In genomic region chr5:87300744-87301143, GRCh38 we compare ENCODE assay signal across 9 cellular contexts. TPM values are rescaled to one million over a fixed set of nuclear protein-coding genes. Genes with fewer than 3 reads are reported as not detected.
DNase-seq lines count a peak whose midpoint lies in the region; ATAC-seq and TF ChIP-seq lines count a peak whose summit lies in the region.
"Had no signal": no experiment of that assay in that cellular context is flagged by ENCODE, and none has a peak within 500 bp of the region (broad histone marks: within the 10 kb centered on the region; RNA-seq: fewer than 3 reads in every experiment).

No MANE protein-coding gene starts in this region.

- peaks cover 13% of the 10 kb centered on the region for H3K36me3 ChIP-seq in neural progenitor cell

- peaks cover 15% of the 10 kb centered on the region for H3K9me3 Mint-ChIP-seq in neural progenitor cell

- H3K27me3 Mint-ChIP-seq in neural progenitor cell (ENCODE audit: insufficient read depth, low read depth) = peaks cover 2% of the 10 kb centered on the region

- H2AFZ ChIP-seq in neural progenitor cell (replicated peaks) = no peak overlapping the region

- H4K20me1 ChIP-seq in neural progenitor cell (ENCODE audit: low read depth) = peaks cover 3% of the 10 kb centered on the region

- H3K27me3 ChIP-seq in neural progenitor cell = no peaks in the 10 kb centered on the region

- H3K4me2 ChIP-seq in neural progenitor cell = no peak overlapping the region

- no peak overlapping the region for H3K27ac Mint-ChIP-seq in neural progenitor cell

- H3K79me2 ChIP-seq in neural progenitor cell (ENCODE audit: low read depth) = peaks cover 87% of the 10 kb centered on the region

- no peak overlapping the region for H3K4me3 Mint-ChIP-seq in neural progenitor cell

- H3K36me3 Mint-ChIP-seq in neural progenitor cell = peaks cover 38% of the 10 kb centered on the region

- H3K9me3 ChIP-seq in neural progenitor cell (ENCODE audit: low read depth) = no peaks in the 10 kb centered on the region

- no peak for ATAC-seq in HG03520 (IDR thresholded peaks at IDR 0.05; ENCODE audit: unreplicated experiment)

- no peaks in the 10 kb centered on the region for H3K4me1 ChIP-seq in neural progenitor cell

- H3F3A ChIP-seq in neural progenitor cell (ENCODE audit: low read depth) = no peaks in the 10 kb centered on the region

- TF ChIP-seq CTCF in foreskin fibroblast (IDR thresholded peaks at IDR 0.05; ENCODE audit: low read depth, low read length) (no peak), neural progenitor cell (IDR thresholded peaks at IDR 0.05) (no peak)

- peak; percentile 5 for DNase-seq in activated T-cell treated with anti-CD3 and anti-CD28 coated beads for 1 hour (ENCODE audit: low read depth)
- DNase-seq in activated T-cell treated with anti-CD3 and anti-CD28 coated beads, Interleukin-2, amount 50 U/mL, for 1 hour = no peak
- DNase-seq in T1000 (lab: John Stamatoyannopoulos, UW) = peak; percentile 50
- peak; percentile 94 to 96 for DNase-seq in foreskin fibroblast
- DNase-seq in stimulated activated CD8-positive, alpha-beta memory T cell treated with anti-CD3 and anti-CD28 coated beads, Interleukin-2, amount 100 ng/mL, for 1 hour (ENCODE audit: low read depth in 2 of 2) = peak; percentile 13 to 21
- DNase-seq in neural progenitor cell (ENCODE audit: low spot score) = no peak
- DNase-seq in NCI-H510A treated with DMSO at 0.1 percent for 48 hours (lab: John Stamatoyannopoulos, UW) = no peak

- no peak overlapping the region for H3K4me3 ChIP-seq in foreskin fibroblast (ENCODE audit: low read depth in 1 of 2, low read length in 2 of 2)
- H3K4me3 ChIP-seq in neural progenitor cell = no peak overlapping the region

- H3K4me1 Mint-ChIP-seq in neural progenitor cell = no peaks in the 10 kb centered on the region

- H3K9ac ChIP-seq in neural progenitor cell = no peak overlapping the region

- no peak overlapping the region for H3K27ac ChIP-seq in neural progenitor cell
- H3K27ac ChIP-seq: VCaP had no signal

RNA-seq across cellular contexts. Expression of gene RASA1, which starts 33.1 kb away (rescaled TPM):
- 42.4 and 60.9 TPM in 2 replicates for total RNA-seq in neural progenitor cell (ENCODE audit: low replicate concordance)

Comparison
In these comparisons a context has a peak if more than half of its experiments do, and no peak if none do; other contexts are left out.
1. DNase-seq: peak in activated T-cell treated with anti-CD3 and anti-CD28 coated beads for 1 hour (single experiment), T1000 (single experiment), foreskin fibroblast (2 of 2) and stimulated activated CD8-positive, alpha-beta memory T cell treated with anti-CD3 and anti-CD28 coated beads, Interleukin-2, amount 100 ng/mL, for 1 hour (2 of 2); none in activated T-cell treated with anti-CD3 and anti-CD28 coated beads, Interleukin-2, amount 50 U/mL, for 1 hour (single experiment), neural progenitor cell (single experiment) and NCI-H510A treated with DMSO at 0.1 percent for 48 hours (single experiment).